In the genomic region with DNA sequence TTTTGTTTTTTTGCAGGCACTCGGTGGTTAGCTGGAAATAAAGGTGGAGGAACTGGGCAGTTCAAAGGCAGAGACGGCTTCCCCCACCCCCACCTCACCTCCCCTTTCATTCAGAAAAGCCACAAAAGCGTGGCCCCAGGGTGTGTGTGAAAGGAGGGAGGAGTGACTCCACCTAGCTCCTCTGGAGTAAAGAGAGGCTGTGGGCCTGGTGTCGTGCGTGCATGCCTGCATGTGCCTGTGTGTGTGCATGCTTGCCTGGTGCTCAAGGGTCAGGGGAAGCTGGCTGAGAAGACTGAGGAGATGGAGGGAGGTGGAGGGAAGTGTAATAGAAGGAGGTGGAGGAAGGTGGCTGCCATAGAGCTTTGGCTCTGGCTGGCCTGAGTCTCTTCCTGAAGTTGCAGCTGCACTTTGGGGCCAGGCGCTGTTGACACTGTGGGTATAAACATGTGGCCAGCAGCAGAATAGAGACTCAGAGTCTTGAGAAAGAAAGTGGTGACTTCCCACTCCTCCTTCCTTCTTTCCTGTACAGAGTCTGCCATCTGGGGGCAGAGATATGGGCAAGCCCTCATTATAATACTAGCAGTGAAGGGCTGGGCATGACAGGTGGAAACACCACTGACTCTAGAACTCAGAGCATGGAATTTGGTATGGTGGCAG, we compare ENCODE assay signal across 8 cellular contexts. TPM values are rescaled to one million over a fixed set of nuclear protein-coding genes. Genes with fewer than 3 reads are reported as not detected.
DNase-seq lines count a peak whose midpoint lies in the region; ATAC-seq and TF ChIP-seq lines count a peak whose summit lies in the region.

No MANE protein-coding gene starts in this region.

- no peak overlapping the region for H2BK15ac ChIP-seq in IMR-90 (ENCODE audit: low read depth, low read length)

- peak overlapping the region; percentile 25; the same call in 1 of the 2 replicates for H3K4me2 ChIP-seq in IMR-90 (ENCODE audit: low read depth, low read length)

- H2AFZ ChIP-seq in IMR-90 (replicated peaks; ENCODE audit: low read length, poor library complexity), result peak overlapping the region; percentile 79

- no peaks in the 10 kb centered on the region for H3K27me3 ChIP-seq in IMR-90 (ENCODE audit: control insufficient read depth, insufficient read depth, low read length)
- no peaks in the 10 kb centered on the region for H3K27me3 ChIP-seq in esophagus squamous epithelium

- ATAC-seq in GM21723 (IDR thresholded peaks at IDR 0.05; ENCODE audit: unreplicated experiment) (peak; percentile 84), IMR-90 (ENCODE audit: low read depth) (peak; percentile 46)

- no peak overlapping the region for H2BK5ac ChIP-seq in IMR-90 (ENCODE audit: low read depth, low read length, poor library complexity, severe bottlenecking)

- H3K79me1 ChIP-seq in IMR-90 (ENCODE audit: low read depth in 1 of 2, low read length in 2 of 2), result no peaks in the 10 kb centered on the region

- in situ Hi-C loops in IMR-90 (cut with MboI; ENCODE audit: low sequenced_read_pairs), result no loop called here

- dilution Hi-C loops in IMR-90 (cut with HindIII; ENCODE audit: low sequenced_read_pairs, unreplicated experiment), result no loop called here

- no peak for TF ChIP-seq RAD21 in IMR-90 (IDR thresholded peaks at IDR 0.05; ENCODE audit: low read length)

- no peak overlapping the region for H4K91ac ChIP-seq in IMR-90 (ENCODE audit: insufficient read depth, low read depth, low read length)

- H3K9ac ChIP-seq in IMR-90 (ENCODE audit: low read depth, low read length), result no peak overlapping the region

- no peak overlapping the region for H2AK5ac ChIP-seq in IMR-90 (ENCODE audit: low read depth, low read length)

- H3K9me3 ChIP-seq in IMR-90 (ENCODE audit: control insufficient read depth, insufficient read depth, low read length) (no peaks in the 10 kb centered on the region), esophagus squamous epithelium (no peaks in the 10 kb centered on the region)

- H2AK9ac ChIP-seq in IMR-90 (replicated peaks; ENCODE audit: low read depth, low read length, poor library complexity), result no peak overlapping the region

- H3K14ac ChIP-seq in IMR-90 (replicated peaks; ENCODE audit: low read depth, low read length), result no peak overlapping the region

- POLR2A ChIA-PET in IMR-90 (lab: Charles Lee; ENCODE audit: unreplicated experiment), result no interaction called here

- DNase-seq in NCI-H748 (lab: John Stamatoyannopoulos, UW; ENCODE audit: unreplicated experiment) (peak; percentile 11), NCI-H748 treated with DMSO at 0.1 percent for 48 hours (lab: John Stamatoyannopoulos, UW) (no peak), IMR-90 (no peak), SK-N-DZ (ENCODE audit: low spot score) (peak; percentile 44), esophagus squamous epithelium (lab: John Stamatoyannopoulos, UW) (no peak), NCI-H1092 treated with DMSO at 0.1 percent for 48 hours (lab: John Stamatoyannopoulos, UW) (no peak)
- DNase-seq in stimulated activated CD4-positive, alpha-beta T cell treated with anti-CD3 and anti-CD28 coated beads, TNF-alpha, amount 100 ng/mL, for 24 hours (ENCODE audit: low read depth in 3 of 3), result peak in 2 of 3 experiments; percentile 6 to 22

- no peak for TF ChIP-seq CTCF in IMR-90 (conservative IDR thresholded peaks at IDR 0.05; ENCODE audit: low read depth, low read length)
- peak in 2 of 6 experiments; percentile 18 to 24 for TF ChIP-seq CTCF in esophagus squamous epithelium (IDR thresholded peaks at IDR 0.05)

- H3K27ac ChIP-seq in IMR-90 (ENCODE audit: insufficient read depth, low read length), result no peak overlapping the region
- H3K27ac ChIP-seq in esophagus squamous epithelium, result peak overlapping the region; percentile 44 to 67 (median 64)

- no peak overlapping the region for H3K56ac ChIP-seq in IMR-90 (ENCODE audit: extremely low read depth, insufficient read depth, low read length)

- H3K4me3 ChIP-seq in IMR-90 (ENCODE audit: insufficient read depth, low read depth, low read length) (no peak overlapping the region), esophagus squamous epithelium (peak overlapping the region in 1 of 4 donors; percentile 47)

- intact Hi-C loops in IMR-90 (cut with micrococcal nuclease), result no loop called here
- intact Hi-C loops in esophagus squamous epithelium (cut with DNase I), result no loop called here

- no peak overlapping the region for H2BK120ac ChIP-seq in IMR-90 (ENCODE audit: low read depth, low read length)

- H3K4ac ChIP-seq in IMR-90 (ENCODE audit: low read depth, low read length), result no peak overlapping the region

- no peak overlapping the region for H2BK20ac ChIP-seq in IMR-90 (ENCODE audit: low read depth, low read length)

- H4K5ac ChIP-seq in IMR-90 (ENCODE audit: low read depth, low read length), result no peak overlapping the region

- no peak overlapping the region for H3K18ac ChIP-seq in IMR-90 (ENCODE audit: low read depth, low read length)

- H3K36me3 ChIP-seq in IMR-90 (ENCODE audit: control insufficient read depth, insufficient read depth, low read length) (no peaks in the 10 kb centered on the region), esophagus squamous epithelium (no peaks in the 10 kb centered on the region)

- BruUV-seq in IMR-90 (replicated peaks; lab: Mats Ljungman, UMichigan), result no TSS peak

- TF ChIP-seq POLR2A in IMR-90 (IDR thresholded peaks at IDR 0.05; ENCODE audit: low read depth, low read length) (no peak), esophagus squamous epithelium (IDR thresholded peaks at IDR 0.05) (no peak)

- H3K23ac ChIP-seq in IMR-90 (ENCODE audit: low read depth, low read length), result no peak overlapping the region

- no peaks in the 10 kb centered on the region for H4K20me1 ChIP-seq in IMR-90 (ENCODE audit: insufficient read depth, low read length)

- H4K8ac ChIP-seq in IMR-90 (ENCODE audit: low read depth in 2 of 2, low read length in 2 of 2), result no peak overlapping the region

- H3K4me1 ChIP-seq in IMR-90 (ENCODE audit: control insufficient read depth, insufficient read depth, low read length) (peaks cover 2% of the 10 kb centered on the region; the same call in 1 of the 2 replicates), esophagus squamous epithelium (peaks cover 8 to 38% (median 15%) of the 10 kb centered on the region in 3 donors)

- CTCF ChIA-PET in IMR-90 (lab: Yijun Ruan, JAX), result interaction anchor here (1.2 kb wide), 2 partner anchors 40 to 275 kb away, joined by 3 read pairs; no protein-coding TSS in a partner anchor

- WGBS in IMR-90 (ENCODE audit: extremely low coverage in 2 of 2, insufficient read length in 1 of 2), 2 experiments, result no CpG with 5 or more reads among the region's 6 CpGs
- 27 to 28% methylated on average over 4 to 5 of the region's 6 CpGs for WGBS in esophagus squamous epithelium, 2 donors

- H3K9me1 ChIP-seq in IMR-90 (ENCODE audit: insufficient read depth, low read length), result no peaks in the 10 kb centered on the region

TF ChIP-seq in IMR-90, 13 proteins besides CTCF, POLR2A, EP300 and RAD21:
- TF ChIP-seq CEBPB (IDR thresholded peaks at IDR 0.05; ENCODE audit: low read depth, low read length) (no peak), RFX5 (IDR thresholded peaks at IDR 0.05; ENCODE audit: low read depth, low read length) (no peak), SMC3 (IDR thresholded peaks at IDR 0.05; ENCODE audit: low read depth, low read length) (no peak), CHD1 (IDR thresholded peaks at IDR 0.05; ENCODE audit: low read depth, low read length) (no peak), MAFK (IDR thresholded peaks at IDR 0.05; ENCODE audit: low read depth, low read length) (no peak), RCOR1 (IDR thresholded peaks at IDR 0.05; ENCODE audit: insufficient replicate concordance, low read length) (no peak), FOS (IDR thresholded peaks at IDR 0.05; ENCODE audit: low read depth, low read length) (no peak)
- TF ChIP-seq, protein P1, sequence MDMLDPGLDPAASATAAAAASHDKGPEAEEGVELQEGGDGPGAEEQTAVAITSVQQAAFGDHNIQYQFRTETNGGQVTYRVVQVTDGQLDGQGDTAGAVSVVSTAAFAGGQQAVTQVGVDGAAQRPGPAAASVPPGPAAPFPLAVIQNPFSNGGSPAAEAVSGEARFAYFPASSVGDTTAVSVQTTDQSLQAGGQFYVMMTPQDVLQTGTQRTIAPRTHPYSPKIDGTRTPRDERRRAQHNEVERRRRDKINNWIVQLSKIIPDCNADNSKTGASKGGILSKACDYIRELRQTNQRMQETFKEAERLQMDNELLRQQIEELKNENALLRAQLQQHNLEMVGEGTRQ (IDR thresholded peaks at IDR 0.05; ENCODE audit: low read depth, low read length), result no peak

RNA-seq across cellular contexts. Expression of a gene that starts 36.9 kb away (rescaled TPM):
- total RNA-seq in IMR-90 (2012; rRNA removed) (30.8 and 43.3 TPM in 2 replicates), esophagus squamous epithelium (10 to 100 TPM; 52.2 to 71.9 (median 62.0) TPM)
- polyA plus RNA-seq in IMR-90 (2012; rRNA removed), result 14.5 and 21.6 TPM in 2 replicates
- 2.6 and 6.0 TPM in 2 replicates for polyA plus RNA-seq in IMR-90 (2012; cell fraction: cytosol; rRNA removed)
- 1.9 and 14.5 TPM in 2 replicates for polyA plus RNA-seq in IMR-90 (2012; cell fraction: nucleus; rRNA removed; ENCODE audit: low replicate concordance)
- polyA plus RNA-seq in SK-N-DZ (2014; cell fraction: cytosol; rRNA removed), result 243 and 376 TPM in 2 replicates
- 93.4 and 146 TPM in 2 replicates for polyA plus RNA-seq in SK-N-DZ (2014; cell fraction: nucleus; rRNA removed)

Comparison
In these comparisons a context has a peak if more than half of its experiments do, and no peak if none do; other contexts are left out.
1. DNase-seq: peak in NCI-H748 (single experiment), SK-N-DZ (single experiment) and stimulated activated CD4-positive, alpha-beta T cell treated with anti-CD3 and anti-CD28 coated beads, TNF-alpha, amount 100 ng/mL, for 24 hours (2 of 3); none in NCI-H748 treated with DMSO at 0.1 percent for 48 hours (single experiment), IMR-90 (single experiment), esophagus squamous epithelium (single experiment) and NCI-H1092 treated with DMSO at 0.1 percent for 48 hours (single experiment).